Comparison of ENCODE assay signal across 1 cellular context in genomic region chr20:47232518-47232917, GRCh38.
TF ChIP-seq lines count a peak whose summit lies in the region.

No MANE protein-coding gene starts in this region.

TF ChIP-seq in GM12878, 131 proteins besides CTCF, POLR2A, EP300 and RAD21 (continued from another document):
- TF ChIP-seq YY1 (IDR thresholded peaks at IDR 0.05; ENCODE audit: low read depth, low read length) (0 out of 2 replicates have a peak, but pooled peaks have one; percentile 10), NFIC (IDR thresholded peaks at IDR 0.05; ENCODE audit: low read depth, low read length) (0 out of 2 replicates have a peak, but pooled peaks have one; percentile 17), RELB (IDR thresholded peaks at IDR 0.05; ENCODE audit: low read depth) (0 out of 2 replicates have a peak, but pooled peaks have one; percentile 21), CEBPB (IDR thresholded peaks at IDR 0.05; ENCODE audit: borderline replicate concordance in 1 of 2, low read depth in 2 of 2, low read length in 2 of 2) (no peak), RUNX3 (IDR thresholded peaks at IDR 0.05; ENCODE audit: low read length) (peak; percentile 14; the same call in 1 of the 2 replicates), BHLHE40 (IDR thresholded peaks at IDR 0.05; ENCODE audit: borderline replicate concordance in 1 of 2, low read depth in 2 of 2, low read length in 1 of 2) (no peak), USF2 (IDR thresholded peaks at IDR 0.05; ENCODE audit: borderline replicate concordance, low read depth, low read length) (no peak)
TF ChIP-seq in GM12878: peak in this region for 8.
